ENCODE assay signal across 15 cellular contexts in genomic region chr20:25229486-25230176, GRCh38. TPM values are rescaled to one million over a fixed set of nuclear protein-coding genes. Genes with fewer than 3 reads are reported as not detected.
DNase-seq lines count a peak whose midpoint lies in the region; ATAC-seq and TF ChIP-seq lines count a peak whose summit lies in the region.
"Had no signal": no experiment of that assay in that cellular context is flagged by ENCODE, and none has a peak within 500 bp of the region (broad histone marks: within the 10 kb centered on the region; RNA-seq: fewer than 3 reads in every experiment).

No MANE protein-coding gene starts in this region.

- no peak overlapping the region for H3K27ac Mint-ChIP-seq in activated T-helper 1 cell treated with anti-CD3 and anti-CD28 coated beads, Interleukin-12 subunit alpha, Interleukin-12 subunit beta, Interleukin-2, Interleukin-4 antibody, amounts not matched to agents 30 ng/mL and 10 ng/mL and 1 ng/mL, durations not matched to agents 14 hours and 24 hours and 36 hours
- no peak overlapping the region for H3K27ac Mint-ChIP-seq in T-helper 17 cell
- H3K27ac Mint-ChIP-seq: activated T-helper 2 cell treated with anti-CD3 and anti-CD28 coated beads, Interferon-gamma antibody, Interleukin-2, Interleukin-4, amounts not matched to agents 10 μg/mL and 5 μg/mL and 100 μg/mL, durations not matched to agents 14 hours and 24 hours and 36 hours had no signal

- H3K27me3 ChIP-seq in ascending aorta (no peaks in the 10 kb centered on the region), neural cell (ENCODE audit: insufficient read depth, low read depth, low read length) (no peaks in the 10 kb centered on the region)
- H3K27me3 ChIP-seq: MG63, Peyer's patch had no signal

- DNase-seq in Ammon's horn (ENCODE audit: low spot score) (peak; percentile 1), ascending aorta (ENCODE audit: low spot score in 2 of 2) (no peak), T-helper 17 cell (no peak), medulla oblongata (ENCODE audit: extremely low spot score) (no peak), NCI-H2227 (lab: John Stamatoyannopoulos, UW; ENCODE audit: unreplicated experiment) (no peak)
- DNase-seq in activated T-helper 1 cell treated with anti-CD3 and anti-CD28 coated beads, Interleukin-12 subunit alpha, Interleukin-12 subunit beta, Interleukin-2, Interleukin-4 antibody, amounts not matched to agents 30 ng/mL and 10 ng/mL and 1 ng/mL, durations not matched to agents 14 hours and 24 hours and 36 hours (ENCODE audit: low spot score) = no peak
- DNase-seq: AML-193, MG63, naive B cell, Peyer's patch, retina, substantia nigra had no signal

- peaks cover 3% of the 10 kb centered on the region for H3K4me1 Mint-ChIP-seq in activated T-helper 1 cell treated with anti-CD3 and anti-CD28 coated beads, Interleukin-12 subunit alpha, Interleukin-12 subunit beta, Interleukin-2, Interleukin-4 antibody, amounts not matched to agents 30 ng/mL and 10 ng/mL and 1 ng/mL, durations not matched to agents 14 hours and 24 hours and 36 hours (ENCODE audit: low read depth)
- no peaks in the 10 kb centered on the region for H3K4me1 Mint-ChIP-seq in T-helper 17 cell

- TF ChIP-seq CTCF in ascending aorta (IDR thresholded peaks at IDR 0.05) (no peak), neural cell (IDR thresholded peaks at IDR 0.05; ENCODE audit: poor library complexity, severe bottlenecking) (no peak)

- H3K36me3 Mint-ChIP-seq in activated T-helper 1 cell treated with anti-CD3 and anti-CD28 coated beads, Interleukin-12 subunit alpha, Interleukin-12 subunit beta, Interleukin-2, Interleukin-4 antibody, amounts not matched to agents 30 ng/mL and 10 ng/mL and 1 ng/mL, durations not matched to agents 14 hours and 24 hours and 36 hours (ENCODE audit: low read depth) = no peaks in the 10 kb centered on the region
- no peaks in the 10 kb centered on the region for H3K36me3 Mint-ChIP-seq in T-helper 17 cell (ENCODE audit: low read depth)
- H3K36me3 Mint-ChIP-seq: naive B cell had no signal

- H3K4me3 Mint-ChIP-seq in activated T-helper 1 cell treated with anti-CD3 and anti-CD28 coated beads, Interleukin-12 subunit alpha, Interleukin-12 subunit beta, Interleukin-2, Interleukin-4 antibody, amounts not matched to agents 30 ng/mL and 10 ng/mL and 1 ng/mL, durations not matched to agents 14 hours and 24 hours and 36 hours = no peak overlapping the region
- no peak overlapping the region for H3K4me3 Mint-ChIP-seq in T-helper 17 cell

- peak overlapping the region; percentile 93 to 97 for H3K27ac ChIP-seq in ascending aorta
- peak overlapping the region; percentile 36 for H3K27ac ChIP-seq in neural cell (ENCODE audit: low read length)

- no peaks in the 10 kb centered on the region for H3K27me3 Mint-ChIP-seq in activated T-helper 1 cell treated with anti-CD3 and anti-CD28 coated beads, Interleukin-12 subunit alpha, Interleukin-12 subunit beta, Interleukin-2, Interleukin-4 antibody, amounts not matched to agents 30 ng/mL and 10 ng/mL and 1 ng/mL, durations not matched to agents 14 hours and 24 hours and 36 hours (ENCODE audit: insufficient read depth)
- peaks cover under 1% of the 10 kb centered on the region for H3K27me3 Mint-ChIP-seq in T-helper 17 cell

- no peak overlapping the region for H3K9ac ChIP-seq in neural cell (ENCODE audit: low read length)

- no peaks in the 10 kb centered on the region for H4K20me1 ChIP-seq in neural cell (ENCODE audit: insufficient read depth)

- no peak overlapping the region for H2AFZ ChIP-seq in neural cell (ENCODE audit: low read depth, low read length)

- H3K9me2 ChIP-seq in neural cell (ENCODE audit: insufficient read depth, low read length) = no peaks in the 10 kb centered on the region

- H3K4me3 ChIP-seq in ascending aorta (no peak overlapping the region), neural cell (ENCODE audit: low read length) (peak overlapping the region; percentile 8)
- H3K4me3 ChIP-seq: MG63, Peyer's patch had no signal

- ATAC-seq in GM19455 (IDR thresholded peaks at IDR 0.05; ENCODE audit: unreplicated experiment) = peak; percentile 17
- no peak for ATAC-seq in T-helper 17 cell

- no peak for TF ChIP-seq EP300 in neural cell (conservative IDR thresholded peaks at IDR 0.05; ENCODE audit: poor library complexity, severe bottlenecking)

- H3K4me2 ChIP-seq in neural cell (ENCODE audit: low read length) = no peak overlapping the region

- H3F3A ChIP-seq in neural cell (ENCODE audit: insufficient read depth, low read length, poor library complexity, severe bottlenecking) = no peaks in the 10 kb centered on the region

- no peak for TF ChIP-seq RAD21 in neural cell (conservative IDR thresholded peaks at IDR 0.05)

- intact Hi-C loops in ascending aorta (cut with DNase I) = loop anchor here (10.0 kb wide), 1 partner anchor 1865 kb away; the partner anchor contains the start of gene GZF1
- intact Hi-C loops in activated T-helper 1 cell treated with anti-CD3 and anti-CD28 coated beads, Interleukin-12 subunit alpha, Interleukin-12 subunit beta, Interleukin-2, Interleukin-4 antibody, amounts not matched to agents 30 ng/mL and 10 ng/mL and 1 ng/mL, durations not matched to agents 14 hours and 24 hours and 36 hours (cut with micrococcal nuclease) = loop anchor here (10.0 kb wide), 1 partner anchor 1205 kb away; no protein-coding TSS in a partner anchor

- H3K9me3 Mint-ChIP-seq in activated T-helper 1 cell treated with anti-CD3 and anti-CD28 coated beads, Interleukin-12 subunit alpha, Interleukin-12 subunit beta, Interleukin-2, Interleukin-4 antibody, amounts not matched to agents 30 ng/mL and 10 ng/mL and 1 ng/mL, durations not matched to agents 14 hours and 24 hours and 36 hours = no peaks in the 10 kb centered on the region
- H3K9me3 Mint-ChIP-seq: activated T-helper 2 cell treated with anti-CD3 and anti-CD28 coated beads, Interferon-gamma antibody, Interleukin-2, Interleukin-4, amounts not matched to agents 10 μg/mL and 5 μg/mL and 100 μg/mL, durations not matched to agents 14 hours and 24 hours and 36 hours; naive B cell had no signal

- H3K79me2 ChIP-seq in neural cell (replicated peaks; ENCODE audit: insufficient read depth, low read length) = no peaks in the 10 kb centered on the region

- H3K9me3 ChIP-seq in ascending aorta = no peaks in the 10 kb centered on the region
- no peaks in the 10 kb centered on the region for H3K9me3 ChIP-seq in neural cell (ENCODE audit: low read length)
- H3K9me3 ChIP-seq in T-helper 17 cell (ENCODE audit: control insufficient read depth, low read length, poor library complexity, severe bottlenecking) = no peaks in the 10 kb centered on the region
- H3K9me3 ChIP-seq: MG63, Peyer's patch had no signal

- H3K4me1 ChIP-seq in ascending aorta = peaks cover 19 to 55% of the 10 kb centered on the region in 2 donors

- peaks cover 0 to 6% of the 10 kb centered on the region in 2 donors for H3K36me3 ChIP-seq in ascending aorta
- H3K36me3 ChIP-seq in neural cell (ENCODE audit: insufficient read depth, low read length) = no peaks in the 10 kb centered on the region
- H3K36me3 ChIP-seq: MG63 had no signal

TF ChIP-seq in neural cell, 6 proteins besides CTCF, POLR2A, EP300 and RAD21:
- TF ChIP-seq MXI1 (conservative IDR thresholded peaks at IDR 0.05; ENCODE audit: poor library complexity, severe bottlenecking) (no peak), TAF1 (IDR thresholded peaks at IDR 0.05; ENCODE audit: low read depth) (no peak), REST (IDR thresholded peaks at IDR 0.05; ENCODE audit: borderline replicate concordance) (no peak), SMC3 (conservative IDR thresholded peaks at IDR 0.05; ENCODE audit: poor library complexity) (no peak), POLR2AphosphoS5 (IDR thresholded peaks at IDR 0.05) (no peak), EZH2 (IDR thresholded peaks at IDR 0.05; ENCODE audit: borderline replicate concordance, insufficient read depth, low read length, poor library complexity, severe bottlenecking) (no peak)

RNA-seq across cellular contexts. Expression of gene PYGB, which starts 18.3 kb away (rescaled TPM):
- total RNA-seq in ascending aorta = 125 TPM
- polyA plus RNA-seq in neural cell = 70.5 and 77.9 TPM in 2 replicates
- 91.0 and 103 TPM in 2 replicates for polyA minus RNA-seq in neural cell
- total RNA-seq in activated T-helper 1 cell treated with anti-CD3 and anti-CD28 coated beads, Interleukin-12 subunit alpha, Interleukin-12 subunit beta, Interleukin-2, Interleukin-4 antibody, amounts not matched to agents 30 ng/mL and 10 ng/mL and 1 ng/mL, durations not matched to agents 14 hours and 24 hours and 36 hours = 36.8 and 38.5 TPM in 2 replicates
- 10 to 100 TPM; 28.6 to 53.1 TPM for total RNA-seq in T-helper 17 cell

RNA-seq across cellular contexts. Expression of gene ENTPD6, which starts 34.1 kb away (rescaled TPM):
- total RNA-seq in ascending aorta (66.5 TPM), T-helper 17 cell (10 to 100 TPM; 62.5 to 63.2 TPM)
- polyA plus RNA-seq in neural cell = 143 and 184 TPM in 2 replicates
- 90.6 and 111 TPM in 2 replicates for polyA minus RNA-seq in neural cell
- 42.5 and 43.5 TPM in 2 replicates for total RNA-seq in activated T-helper 1 cell treated with anti-CD3 and anti-CD28 coated beads, Interleukin-12 subunit alpha, Interleukin-12 subunit beta, Interleukin-2, Interleukin-4 antibody, amounts not matched to agents 30 ng/mL and 10 ng/mL and 1 ng/mL, durations not matched to agents 14 hours and 24 hours and 36 hours
